8 cellular contexts compared by ENCODE assay signal in the genomic region with DNA sequence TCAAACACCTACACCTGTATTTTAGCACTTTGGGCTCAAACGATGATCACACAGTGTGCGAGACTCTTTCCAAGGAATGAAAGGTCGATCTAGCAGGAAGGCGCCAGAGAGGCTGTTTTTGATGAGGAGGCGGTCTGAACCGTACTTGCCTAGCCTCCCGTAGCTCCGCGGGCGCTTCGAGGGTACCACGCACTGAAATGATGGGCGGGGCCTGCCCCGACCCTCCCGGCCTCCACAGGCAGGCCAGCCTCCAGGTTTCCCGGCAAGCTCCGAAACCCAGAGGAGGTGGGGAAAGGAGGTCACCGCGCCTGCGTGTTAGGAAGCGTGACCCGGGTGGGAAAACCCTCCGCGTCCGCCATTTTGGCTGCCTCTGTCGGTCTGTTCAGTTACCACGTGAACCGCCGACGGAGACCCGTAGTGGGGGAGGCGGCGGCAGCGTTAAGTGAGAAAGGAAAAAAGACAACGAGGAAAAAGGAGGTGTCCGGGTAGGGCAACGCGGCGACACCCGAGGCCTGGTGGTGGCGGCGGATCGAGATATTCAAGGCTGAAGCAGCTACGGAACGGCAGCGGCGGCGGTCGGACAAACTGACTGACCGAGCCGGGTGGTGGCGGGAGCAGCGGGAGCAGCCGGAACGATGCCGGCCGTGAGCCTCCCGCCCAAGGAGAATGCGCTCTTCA. TPM values are rescaled to one million over a fixed set of nuclear protein-coding genes. Genes with fewer than 3 reads are reported as not detected.
DNase-seq lines count a peak whose midpoint lies in the region; ATAC-seq and TF ChIP-seq lines count a peak whose summit lies in the region.

TSS of gene NAA15 (plus strand) at position 363 of the 678 bp plus-strand sequence. CDS start at position 636, 273 bp downstream.

- CTCF ChIA-PET in RWPE1 (lab: Yijun Ruan, JAX) = interaction anchor here (0.9 kb wide), 1 partner anchor 29 kb away, joined by 3 read pairs; no protein-coding TSS in a partner anchor

- peaks cover 49% of the 10 kb centered on the region for H3K36me3 Mint-ChIP-seq in activated T-helper 17 cell treated with anti-CD3 and anti-CD28 coated beads, Interleukin-2, amount 50 U/mL, for 72 hours (ENCODE audit: low read depth)
- peaks cover 5 to 16% (median 9%) of the 10 kb centered on the region in 3 donors for H3K36me3 Mint-ChIP-seq in naive thymus-derived CD8-positive, alpha-beta T cell

- no peaks in the 10 kb centered on the region for H3K27me3 ChIP-seq in fibroblast of lung (ENCODE audit: control insufficient read depth, insufficient read depth, low read length)

- H3K27ac Mint-ChIP-seq in activated T-helper 17 cell treated with anti-CD3 and anti-CD28 coated beads, Interleukin-2, amount 50 U/mL, for 72 hours = peak within 1 kb of the TSS; percentile 97
- peak within 1 kb of the TSS; percentile 98 to 100 (median 99) for H3K27ac Mint-ChIP-seq in naive thymus-derived CD8-positive, alpha-beta T cell

- no peaks in the 10 kb centered on the region for H3K9me3 Mint-ChIP-seq in activated T-helper 17 cell treated with anti-CD3 and anti-CD28 coated beads, Interleukin-2, amount 50 U/mL, for 72 hours
- H3K9me3 Mint-ChIP-seq in naive thymus-derived CD8-positive, alpha-beta T cell = no peaks in the 10 kb centered on the region

- POLR2A ChIA-PET in RWPE1 (lab: Yijun Ruan, JAX; ENCODE audit: low non-redundant PET) = interaction anchor here (0.7 to 1.3 kb wide), 2 partner anchors 124 to 152 kb away, joined by 3 to 4 read pairs; partner anchors contain the start of gene ELF2
- POLR2A ChIA-PET in naive thymus-derived CD8-positive, alpha-beta T cell (lab: Charles Lee) = interaction anchor here (0.5 to 5.4 kb wide), 18 partner anchors 9 to 286 kb away, joined by 3 to 41 read pairs (median 4); partner anchors contain the start of genes ELF2, NOCT, RAB33B and SETD7

- peak within 1 kb of the TSS; percentile 98 for H3K9ac ChIP-seq in fibroblast of lung (ENCODE audit: insufficient read depth, low read length)

- H2AFZ ChIP-seq in fibroblast of lung (ENCODE audit: low read length) = peak within 1 kb of the TSS; percentile 95

- H3K4me1 ChIP-seq in fibroblast of lung (ENCODE audit: control insufficient read depth, extremely low read depth, insufficient read depth, low read length) = peaks cover 18% of the 10 kb centered on the region

- peaks cover 8% of the 10 kb centered on the region for H3K4me1 Mint-ChIP-seq in activated T-helper 17 cell treated with anti-CD3 and anti-CD28 coated beads, Interleukin-2, amount 50 U/mL, for 72 hours
- H3K4me1 Mint-ChIP-seq in naive thymus-derived CD8-positive, alpha-beta T cell = peaks cover 14 to 71% (median 50%) of the 10 kb centered on the region in 4 donors

- H4K20me1 ChIP-seq in fibroblast of lung (ENCODE audit: control insufficient read depth, extremely low read depth, insufficient read depth, low read length) = no peaks in the 10 kb centered on the region

- peak within 1 kb of the TSS; percentile 95 for H3K4me2 ChIP-seq in fibroblast of lung (ENCODE audit: extremely low read depth, insufficient read depth, low read length)

- DNase-seq in Daoy (ENCODE audit: low read depth) (peak; percentile 94), GOT3 (lab: John Stamatoyannopoulos, UW) (peak; percentile 72), LNCaP clone FGC (ENCODE audit: low read depth) (peak; percentile 94), RWPE1 (ENCODE audit: low spot score) (peak; percentile 97), fibroblast of lung (ENCODE audit: low read depth in 2 of 2) (peak; percentile 97 to 98)
- peak; percentile 93 to 99 (median 98) for DNase-seq in naive thymus-derived CD8-positive, alpha-beta T cell
- DNase-seq in stimulated activated naive CD4-positive, alpha-beta T cell (lab: John Stamatoyannopoulos, UW) = peak; percentile 95 to 98 (median 97)

- peak within 1 kb of the TSS; percentile 99 for H3K4me3 ChIP-seq in LNCaP clone FGC (ENCODE audit: low read depth, low read length)
- peak within 1 kb of the TSS; percentile 91 to 100 (median 98) for H3K4me3 ChIP-seq in fibroblast of lung (replicated peaks in 1 of 4; ENCODE audit: control extremely low read depth in 1 of 4, insufficient read depth in 1 of 4, low read depth in 3 of 4, low read length in 4 of 4)

- H3K27me3 Mint-ChIP-seq in activated T-helper 17 cell treated with anti-CD3 and anti-CD28 coated beads, Interleukin-2, amount 50 U/mL, for 72 hours = no peaks in the 10 kb centered on the region
- no peaks in the 10 kb centered on the region for H3K27me3 Mint-ChIP-seq in naive thymus-derived CD8-positive, alpha-beta T cell

- peaks cover 3% of the 10 kb centered on the region for H3K36me3 ChIP-seq in fibroblast of lung (ENCODE audit: control insufficient read depth, insufficient read depth, low read length)

- ATAC-seq in activated T-helper 17 cell treated with anti-CD3 and anti-CD28 coated beads, Interleukin-2, amount 50 U/mL, for 72 hours (replicated peaks) = peak; percentile 90
- ATAC-seq in naive thymus-derived CD8-positive, alpha-beta T cell = peak; percentile 90 to 91

- peak within 1 kb of the TSS; percentile 90 for H3K27ac ChIP-seq in RWPE1
- H3K27ac ChIP-seq in fibroblast of lung (ENCODE audit: insufficient read depth, low read length) = peak within 1 kb of the TSS; percentile 98

- H3K4me3 Mint-ChIP-seq in activated T-helper 17 cell treated with anti-CD3 and anti-CD28 coated beads, Interleukin-2, amount 50 U/mL, for 72 hours = peak within 1 kb of the TSS; percentile 85
- peak within 1 kb of the TSS; percentile 96 to 100 (median 99) for H3K4me3 Mint-ChIP-seq in naive thymus-derived CD8-positive, alpha-beta T cell

- H3K9me3 ChIP-seq in fibroblast of lung (ENCODE audit: control insufficient read depth, insufficient read depth, low read depth, low read length) = no peaks in the 10 kb centered on the region

- peaks cover 50% of the 10 kb centered on the region for H3K79me2 ChIP-seq in fibroblast of lung (ENCODE audit: control insufficient read depth, insufficient read depth, low read length)

- TF ChIP-seq CTCF in LNCaP clone FGC (IDR thresholded peaks at IDR 0.05; ENCODE audit: control insufficient read depth, extremely low read depth, insufficient read depth) = no peak
- TF ChIP-seq CTCF in RWPE1 (conservative IDR thresholded peaks at IDR 0.05; ENCODE audit: low read depth) = no peak
- no peak for TF ChIP-seq CTCF in fibroblast of lung (conservative IDR thresholded peaks at IDR 0.05 in 1 of 2, IDR thresholded peaks at IDR 0.05 in 1 of 2; ENCODE audit: low read depth in 1 of 2, low read length in 2 of 2)

RNA-seq across cellular contexts. Expression of gene NAA15, which starts in this region (rescaled TPM):
- 45.1 and 45.3 TPM in 2 replicates for total RNA-seq in Daoy (2014; rRNA removed; shearing (Covaris generic))
- 100 to 1,000 TPM in 1 of 2 donors, 10 to 100 TPM in 1; 54.2 to 106 TPM for total RNA-seq in activated T-helper 17 cell treated with anti-CD3 and anti-CD28 coated beads, Interleukin-2, amount 50 U/mL, for 72 hours
- 23.1 and 25.4 TPM in 2 replicates for total RNA-seq in fibroblast of lung
- 28.9 and 30.1 TPM in 2 replicates for polyA plus RNA-seq in fibroblast of lung
- polyA plus RNA-seq in fibroblast of lung (2012) = 25.3 and 31.9 TPM in 2 replicates
- 1.4 and 6.6 TPM in 2 replicates for polyA minus RNA-seq in fibroblast of lung (ENCODE audit: low replicate concordance)
- total RNA-seq in naive thymus-derived CD8-positive, alpha-beta T cell = 10 to 100 TPM; 54.1 to 60.8 TPM
- polyA plus RNA-seq in naive thymus-derived CD8-positive, alpha-beta T cell = 10 to 100 TPM; 32.1 to 41.8 (median 36.1) TPM

Comparison
In these comparisons a context has a peak if more than half of its experiments do, and no peak if none do; other contexts are left out.
1. Peak in every context shown above with its lines: DNase-seq, ATAC-seq, H3K4me3 ChIP-seq and H3K27ac ChIP-seq.